Comparison of ENCODE assay signal across 9 cellular contexts in genomic region chr1:114668784-114669561, GRCh38. TPM values are rescaled to one million over a fixed set of nuclear protein-coding genes. Genes with fewer than 3 reads are reported as not detected.
DNase-seq lines count a peak whose midpoint lies in the region; ATAC-seq lines count a peak whose summit lies in the region.
"Had no signal": no experiment of that assay in that cellular context is flagged by ENCODE, and none has a peak within 500 bp of the region (broad histone marks: within the 10 kb centered on the region; RNA-seq: fewer than 3 reads in every experiment).

No MANE protein-coding gene starts in this region.

- no peaks in the 10 kb centered on the region for H3K4me1 ChIP-seq in iPS-15b (ENCODE audit: control insufficient read depth, insufficient read depth, low read length)

- H3K4me1 Mint-ChIP-seq in activated T-cell treated with anti-CD3 and anti-CD28 coated beads, Interleukin-2, amount 50 U/mL, for 24 hours (ENCODE audit: low read depth): peaks cover 14% of the 10 kb centered on the region
- H3K4me1 Mint-ChIP-seq in stimulated activated naive B cell treated with anti-CD40 and anti-IgM and Interleukin-4, amounts not matched to agents 10 μg/mL and 1 μg/mL and 100 μg/mL, for 72 hours: peaks cover 2 to 5% of the 10 kb centered on the region in 2 donors

- DNase-seq in activated T-cell treated with anti-CD3 and anti-CD28 coated beads, Interleukin-2, amount 50 U/mL, for 24 hours: no peak
- DNase-seq in activated T-cell treated with anti-CD3 and anti-CD28 coated beads for 4 hours (no peak), GM19238 (ENCODE audit: insufficient read length, low spot score) (no peak), cerebellum (ENCODE audit: low spot score) (no peak)
- DNase-seq in activated T-cell treated with anti-CD3 and anti-CD28 coated beads, Interleukin-2, amount 50 U/mL, for 48 hours: peak; percentile 21
- DNase-seq in stimulated activated naive B cell treated with anti-CD40 and anti-IgM and Interleukin-4, amounts not matched to agents 10 μg/mL and 1 μg/mL and 100 μg/mL, for 72 hours: no peak

- no peaks in the 10 kb centered on the region for H3K9me3 ChIP-seq in iPS-15b (ENCODE audit: control insufficient read depth, insufficient read depth, low read length)

- peak overlapping the region; percentile 90 for H3K4me3 ChIP-seq in iPS-15b (ENCODE audit: low read depth, low read length)

- H3K27me3 ChIP-seq in iPS-15b (ENCODE audit: control insufficient read depth, insufficient read depth, low read length): peaks cover 8% of the 10 kb centered on the region

- no peak for ATAC-seq in stimulated activated naive B cell treated with anti-CD40 and anti-IgM and Interleukin-4, amounts not matched to agents 10 μg/mL and 1 μg/mL and 100 μg/mL, for 72 hours (replicated peaks)
- no peak for ATAC-seq in HG02870 (IDR thresholded peaks at IDR 0.05; ENCODE audit: unreplicated experiment)

- H3K4me3 Mint-ChIP-seq in activated T-cell treated with anti-CD3 and anti-CD28 coated beads, Interleukin-2, amount 50 U/mL, for 24 hours: peak overlapping the region; percentile 87
- H3K4me3 Mint-ChIP-seq in stimulated activated naive B cell treated with anti-CD40 and anti-IgM and Interleukin-4, amounts not matched to agents 10 μg/mL and 1 μg/mL and 100 μg/mL, for 72 hours: peak overlapping the region; percentile 89 to 95

- peak overlapping the region; percentile 62 for H3K9ac ChIP-seq in iPS-15b (ENCODE audit: low read depth, low read length)

- H3K36me3 Mint-ChIP-seq in activated T-cell treated with anti-CD3 and anti-CD28 coated beads, Interleukin-2, amount 50 U/mL, for 24 hours (ENCODE audit: low read depth): peaks cover 2% of the 10 kb centered on the region
- peaks cover 0 to 1% of the 10 kb centered on the region in 2 donors for H3K36me3 Mint-ChIP-seq in stimulated activated naive B cell treated with anti-CD40 and anti-IgM and Interleukin-4, amounts not matched to agents 10 μg/mL and 1 μg/mL and 100 μg/mL, for 72 hours

- no peaks in the 10 kb centered on the region for H3K27me3 Mint-ChIP-seq in activated T-cell treated with anti-CD3 and anti-CD28 coated beads, Interleukin-2, amount 50 U/mL, for 24 hours
- H3K27me3 Mint-ChIP-seq in stimulated activated naive B cell treated with anti-CD40 and anti-IgM and Interleukin-4, amounts not matched to agents 10 μg/mL and 1 μg/mL and 100 μg/mL, for 72 hours: peaks cover 22 to 37% of the 10 kb centered on the region in 2 donors

- H3K27ac Mint-ChIP-seq in activated T-cell treated with anti-CD3 and anti-CD28 coated beads, Interleukin-2, amount 50 U/mL, for 24 hours: no peak overlapping the region
- no peak overlapping the region for H3K27ac Mint-ChIP-seq in stimulated activated naive B cell treated with anti-CD40 and anti-IgM and Interleukin-4, amounts not matched to agents 10 μg/mL and 1 μg/mL and 100 μg/mL, for 72 hours

- H3K36me3 ChIP-seq in iPS-15b (ENCODE audit: control insufficient read depth, insufficient read depth, low read length): no peaks in the 10 kb centered on the region

- H3K9me3 Mint-ChIP-seq in activated T-cell treated with anti-CD3 and anti-CD28 coated beads, Interleukin-2, amount 50 U/mL, for 24 hours: no peaks in the 10 kb centered on the region
- no peaks in the 10 kb centered on the region for H3K9me3 Mint-ChIP-seq in stimulated activated naive B cell treated with anti-CD40 and anti-IgM and Interleukin-4, amounts not matched to agents 10 μg/mL and 1 μg/mL and 100 μg/mL, for 72 hours

RNA-seq across cellular contexts. Expression of gene DENND2C, which starts 0.9 kb away (rescaled TPM):
- 1.6 TPM for total RNA-seq in cerebellum

RNA-seq across cellular contexts. Expression of gene AMPD1, which starts 26.4 kb away (rescaled TPM):
- not detected for total RNA-seq in cerebellum
- total RNA-seq: glomerular endothelial cell had no signal

RNA-seq across cellular contexts. Expression of gene NRAS, which starts 47.6 kb away (rescaled TPM):
- 49.7 TPM for total RNA-seq in cerebellum

Comparison
In these comparisons a context has a peak if more than half of its experiments do, and no peak if none do; other contexts are left out.
1. DNase-seq: peak in activated T-cell treated with anti-CD3 and anti-CD28 coated beads, Interleukin-2, amount 50 U/mL, for 48 hours (2 of 2); none in activated T-cell treated with anti-CD3 and anti-CD28 coated beads, Interleukin-2, amount 50 U/mL, for 24 hours (single experiment), activated T-cell treated with anti-CD3 and anti-CD28 coated beads for 4 hours (single experiment), stimulated activated naive B cell treated with anti-CD40 and anti-IgM and Interleukin-4, amounts not matched to agents 10 μg/mL and 1 μg/mL and 100 μg/mL, for 72 hours (single experiment), GM19238 (single experiment) and cerebellum (single experiment).